In genomic region chr9:121729769-121730168, GRCh38 we compare ENCODE assay signal across 26 cellular contexts.
"Had no signal": no experiment of that assay in that cellular context is flagged by ENCODE, and none has a peak within 500 bp of the region (broad histone marks: within the 10 kb centered on the region; RNA-seq: fewer than 3 reads in every experiment).

No MANE protein-coding gene starts in this region.

- H3K9me3 Mint-ChIP-seq: activated CD4-positive, alpha-beta memory T cell treated with anti-CD3 and anti-CD28 coated beads for 36 hours; activated CD4-positive, alpha-beta T cell treated with anti-CD3 and anti-CD28 coated beads, Interleukin-2, amount 10 ng/mL, durations not matched to agents 24 days and 14 days; activated T-helper 1 cell treated with anti-CD3 and anti-CD28 coated beads, Interleukin-12 subunit alpha, Interleukin-12 subunit beta, Interleukin-2, Interleukin-4 antibody, amounts not matched to agents 30 ng/mL and 10 ng/mL and 1 ng/mL, durations not matched to agents 14 hours and 24 hours and 36 hours; dendritic cell treated with granulocyte-macrophage colony-stimulating factor and Interleukin-4, amounts not matched to agents 40 ng/mL and 50 ng/mL, for 4 days; endodermal cell had no signal

- H3K27ac Mint-ChIP-seq: activated CD4-positive, alpha-beta memory T cell treated with anti-CD3 and anti-CD28 coated beads for 36 hours; activated CD4-positive, alpha-beta T cell treated with anti-CD3 and anti-CD28 coated beads for 36 hours; activated CD4-positive, alpha-beta T cell treated with anti-CD3 and anti-CD28 coated beads, Interleukin-2, amount 10 ng/mL, durations not matched to agents 24 days and 14 days; activated CD8-positive, alpha-beta memory T cell treated with anti-CD3 and anti-CD28 coated beads, Interleukin-2, amount 10 ng/mL, durations not matched to agents 7 days and 5 days; activated CD8-positive, alpha-beta T cell treated with anti-CD3 and anti-CD28 coated beads, Interleukin-2, amount 10 ng/mL, durations not matched to agents 7 days and 5 days; activated naive CD8-positive, alpha-beta T cell; activated T-helper 1 cell treated with anti-CD3 and anti-CD28 coated beads, Interleukin-12 subunit alpha, Interleukin-12 subunit beta, Interleukin-2, Interleukin-4 antibody, amounts not matched to agents 30 ng/mL and 10 ng/mL and 1 ng/mL, durations not matched to agents 14 hours and 24 hours and 36 hours; dendritic cell treated with granulocyte-macrophage colony-stimulating factor and Interleukin-4, amounts not matched to agents 40 ng/mL and 50 ng/mL, for 4 days; endodermal cell had no signal

- H3K4me3 ChIP-seq: coronary artery, dorsolateral prefrontal cortex had no signal

- H3K4me3 Mint-ChIP-seq: activated CD4-positive, alpha-beta memory T cell treated with anti-CD3 and anti-CD28 coated beads for 36 hours; activated CD4-positive, alpha-beta T cell treated with anti-CD3 and anti-CD28 coated beads for 36 hours; activated CD4-positive, alpha-beta T cell treated with anti-CD3 and anti-CD28 coated beads, Interleukin-2, amount 10 ng/mL, durations not matched to agents 24 days and 14 days; activated CD8-positive, alpha-beta memory T cell treated with anti-CD3 and anti-CD28 coated beads, Interleukin-2, amount 10 ng/mL, durations not matched to agents 7 days and 5 days; activated CD8-positive, alpha-beta T cell treated with anti-CD3 and anti-CD28 coated beads, Interleukin-2, amount 10 ng/mL, durations not matched to agents 7 days and 5 days; activated naive CD8-positive, alpha-beta T cell; activated T-helper 1 cell treated with anti-CD3 and anti-CD28 coated beads, Interleukin-12 subunit alpha, Interleukin-12 subunit beta, Interleukin-2, Interleukin-4 antibody, amounts not matched to agents 30 ng/mL and 10 ng/mL and 1 ng/mL, durations not matched to agents 14 hours and 24 hours and 36 hours; dendritic cell treated with granulocyte-macrophage colony-stimulating factor and Interleukin-4, amounts not matched to agents 40 ng/mL and 50 ng/mL, for 4 days; endodermal cell had no signal

- H3K36me3 Mint-ChIP-seq: activated CD4-positive, alpha-beta memory T cell treated with anti-CD3 and anti-CD28 coated beads for 36 hours; activated CD8-positive, alpha-beta memory T cell treated with anti-CD3 and anti-CD28 coated beads, Interleukin-2, amount 10 ng/mL, durations not matched to agents 7 days and 5 days; activated naive CD8-positive, alpha-beta T cell had no signal

- H3K27ac ChIP-seq: coronary artery had no signal

- DNase-seq: activated CD4-positive, alpha-beta memory T cell treated with anti-CD3 and anti-CD28 coated beads for 36 hours; activated CD4-positive, alpha-beta T cell treated with anti-CD3 and anti-CD28 coated beads for 36 hours; activated CD4-positive, alpha-beta T cell treated with anti-CD3 and anti-CD28 coated beads, Interleukin-2, amount 10 ng/mL, durations not matched to agents 24 days and 14 days; activated CD4-positive, CD25-positive, alpha-beta regulatory T cell; activated CD4-positive, CD25-positive, alpha-beta regulatory T cell treated with anti-CD3 and anti-CD28 coated beads, Interleukin-2, amount 50 U/mL, for 72 hours; activated CD8-positive, alpha-beta memory T cell treated with anti-CD3 and anti-CD28 coated beads, Interleukin-2, amount 10 ng/mL, durations not matched to agents 7 days and 5 days; activated CD8-positive, alpha-beta memory T cell treated with anti-CD3 and anti-CD28 coated beads, Interleukin-2, amount 50 U/mL, for 4 hours; activated CD8-positive, alpha-beta T cell treated with anti-CD3 and anti-CD28 coated beads, Interleukin-2, amount 10 ng/mL, durations not matched to agents 7 days and 5 days; activated gamma-delta T cell treated with Interleukin-2 at 50 U/mL for 16 hours; activated naive CD4-positive, alpha-beta T cell treated with anti-CD3 and anti-CD28 coated beads, Interleukin-2, amount 50 U/mL, for 16 hours; activated naive CD4-positive, alpha-beta T cell treated with Interleukin-2 at 50 U/mL for 16 hours; activated T-cell treated with anti-CD3 and anti-CD28 coated beads, Interleukin-2, amount 50 U/mL, for 1 hour; activated T-cell treated with anti-CD3 and anti-CD28 coated beads, Interleukin-2, amount 50 U/mL, for 48 hours; amniotic stem cell; central memory CD4-positive, alpha-beta T cell; cerebellar nuclear complex; dorsolateral prefrontal cortex; effector memory CD4-positive, alpha-beta T cell; endodermal cell; foreskin fibroblast; T-helper 2 cell had no signal

- H3K4me1 Mint-ChIP-seq: activated CD4-positive, alpha-beta T cell treated with anti-CD3 and anti-CD28 coated beads for 36 hours; activated CD4-positive, alpha-beta T cell treated with anti-CD3 and anti-CD28 coated beads, Interleukin-2, amount 10 ng/mL, durations not matched to agents 24 days and 14 days had no signal

- ATAC-seq: activated CD4-positive, alpha-beta T cell treated with anti-CD3 and anti-CD28 coated beads for 36 hours; activated CD8-positive, alpha-beta memory T cell treated with anti-CD3 and anti-CD28 coated beads, Interleukin-2, amount 10 ng/mL, durations not matched to agents 7 days and 5 days; activated CD8-positive, alpha-beta T cell treated with anti-CD3 and anti-CD28 coated beads, Interleukin-2, amount 10 ng/mL, durations not matched to agents 7 days and 5 days; esophagus mucosa had no signal
